24 cellular contexts compared by ENCODE assay signal in the genomic region with DNA sequence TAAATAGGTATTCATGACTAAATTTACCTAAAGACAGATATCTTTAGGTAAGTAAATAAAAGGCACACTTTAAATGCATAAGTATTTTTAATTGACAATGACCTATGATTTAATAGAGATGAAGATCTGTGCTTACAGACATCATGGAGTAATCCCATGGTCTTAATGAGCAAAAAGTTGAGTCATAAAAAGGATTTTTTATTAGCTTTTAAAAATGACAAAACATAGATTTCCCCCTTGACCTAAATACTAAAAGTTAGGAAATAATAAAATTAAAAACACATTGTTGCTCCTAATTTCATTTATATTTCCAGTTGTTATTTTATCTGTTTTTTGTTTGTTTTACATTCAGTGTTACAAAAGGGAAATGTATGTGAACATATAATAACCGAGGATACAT.
"Had no signal": no experiment of that assay in that cellular context is flagged by ENCODE, and none has a peak within 500 bp of the region (broad histone marks: within the 10 kb centered on the region; RNA-seq: fewer than 3 reads in every experiment).

No MANE protein-coding gene starts in this region.

- ATAC-seq: activated CD4-positive, alpha-beta T cell treated with anti-CD3 and anti-CD28 coated beads for 36 hours; activated T-cell treated with anti-CD3 and anti-CD28 coated beads, Interleukin-2, amount 50 U/mL, for 72 hours; PC-3 had no signal

- H3K9me3 ChIP-seq: breast epithelium had no signal

- H3K4me1 ChIP-seq: breast epithelium had no signal

- DNase-seq: activated CD4-positive, alpha-beta memory T cell treated with anti-CD3 and anti-CD28 coated beads, Interleukin-2, amount 10 ng/mL, durations not matched to agents 7 days and 5 days; activated CD4-positive, alpha-beta T cell treated with anti-CD3 and anti-CD28 coated beads for 36 hours; activated CD4-positive, alpha-beta T cell treated with anti-CD3 and anti-CD28 coated beads, Interleukin-2, amount 50 U/mL, for 1 hour; activated CD4-positive, CD25-positive, alpha-beta regulatory T cell; activated gamma-delta T cell treated with Interleukin-2 at 50 U/mL for 16 hours; activated naive CD4-positive, alpha-beta T cell treated with anti-CD3 and anti-CD28 coated beads, Interleukin-2, amount 10 ng/mL, durations not matched to agents 7 days and 5 days; activated naive CD8-positive, alpha-beta T cell treated with anti-CD3 and anti-CD28 coated beads, Interleukin-2, amount 10 ng/mL, durations not matched to agents 7 days and 5 days; activated T-cell treated with anti-CD3 and anti-CD28 coated beads for 4 hours; activated T-cell treated with anti-CD3 and anti-CD28 coated beads, Interleukin-2, amount 50 U/mL, for 72 hours; aorta; central memory CD4-positive, alpha-beta T cell; Kasumi-1; KBM-7; NCI-H1436 treated with DMSO at 0.1 percent for 48 hours; NCI-H187; NCI-H2081; NCI-H446; NCI-H524; PC-3; SHP77 treated with DMSO at 0.1 percent for 48 hours; T-helper 1 cell had no signal

- H3K36me3 ChIP-seq: breast epithelium had no signal

- H3K27me3 ChIP-seq: breast epithelium had no signal

- H3K4me3 ChIP-seq: breast epithelium had no signal

- FAIRE-seq: RCC 7860 had no signal

- H3K27ac ChIP-seq: breast epithelium, VCaP had no signal
